Comparison of ENCODE assay signal across 24 cellular contexts in genomic region chr6:113347420-113347819, GRCh38.
DNase-seq lines count a peak whose midpoint lies in the region; ATAC-seq, FAIRE-seq and TF ChIP-seq lines count a peak whose summit lies in the region.
"Had no signal": no experiment of that assay in that cellular context is flagged by ENCODE, and none has a peak within 500 bp of the region (broad histone marks: within the 10 kb centered on the region; RNA-seq: fewer than 3 reads in every experiment).

No MANE protein-coding gene starts in this region.

- no peaks in the 10 kb centered on the region for H3K9me2 ChIP-seq in OCI-LY7 (ENCODE audit: insufficient read depth, low read length)

- no peak overlapping the region for H3K4me3 ChIP-seq in A549
- no peak overlapping the region for H3K4me3 ChIP-seq in OCI-LY7 (ENCODE audit: low read depth, low read length, poor library complexity, severe bottlenecking)
- H3K4me3 ChIP-seq: colonic mucosa, HAP-1, prostate gland had no signal

- H2AFZ ChIP-seq in OCI-LY7 (ENCODE audit: low read length), result no peak overlapping the region

- no peak for TF ChIP-seq POLR2A in A549 (IDR thresholded peaks at IDR 0.05; ENCODE audit: low read length)
- TF ChIP-seq POLR2A in GM18505 (IDR thresholded peaks at IDR 0.05; ENCODE audit: borderline replicate concordance, extremely low read depth, insufficient read depth, insufficient read length), result no peak

- H3K27ac ChIP-seq in A549 (peak overlapping the region in 1 of 2 experiments; percentile 49; a peak in 3 of 6 replicates), OCI-LY7 (ENCODE audit: low read depth, low read length, poor library complexity, severe bottlenecking) (no peak overlapping the region)
- H3K27ac ChIP-seq: colonic mucosa, prostate gland had no signal

- ATAC-seq in A549 (no peak), GM18505 (IDR thresholded peaks at IDR 0.05; ENCODE audit: unreplicated experiment) (no peak)
- ATAC-seq: activated CD4-positive, CD25-positive, alpha-beta regulatory T cell treated with anti-CD3 and anti-CD28 coated beads, Interleukin-2, amount 50 U/mL, for 24 hours; natural killer cell treated with Interleukin-12 subunit alpha and Interleukin-12 subunit beta and Interleukin-15 and Interleukin-18, amount 100 ng/mL, for 72 hours had no signal

- H3K36me3 ChIP-seq in OCI-LY7 (ENCODE audit: insufficient read depth, low read length), result no peaks in the 10 kb centered on the region
- H3K36me3 ChIP-seq: colonic mucosa, HAP-1, prostate gland had no signal

- TF ChIP-seq CTCF in A549 (IDR thresholded peaks at IDR 0.05), result no peak
- TF ChIP-seq CTCF in chondrocyte (IDR thresholded peaks at IDR 0.05), result no peak
- no peak for TF ChIP-seq CTCF in OCI-LY7 (conservative IDR thresholded peaks at IDR 0.05; ENCODE audit: low read length)

- no peak overlapping the region for H3K4me3 Mint-ChIP-seq in chondrocyte (ENCODE audit: unreplicated experiment)
- H3K4me3 Mint-ChIP-seq: natural killer cell treated with Interleukin-12 subunit alpha and Interleukin-12 subunit beta and Interleukin-15 and Interleukin-18, amount 100 ng/mL, for 72 hours; type B pancreatic cell had no signal

- H4K20me1 ChIP-seq in OCI-LY7 (ENCODE audit: insufficient read depth, low read length), result no peaks in the 10 kb centered on the region

- 17% methylated on average over 3 of the region's 3 CpGs for WGBS in A549 (ENCODE audit: missing lambda C conversion rate)

- no peak for TF ChIP-seq EP300 in A549 (IDR thresholded peaks at IDR 0.05)

- intact Hi-C loops in OCI-LY7 (cut with micrococcal nuclease; ENCODE audit: unreplicated experiment), result no loop called here

- POLR2A ChIA-PET in A549 (lab: Yijun Ruan, JAX) (no interaction called here), OCI-LY7 (lab: Charles Lee) (no interaction called here)

- H3K4me1 ChIP-seq in A549, result peaks cover 22% of the 10 kb centered on the region
- H3K4me1 ChIP-seq in OCI-LY7 (ENCODE audit: insufficient read depth, low read length, poor library complexity, severe bottlenecking), result no peaks in the 10 kb centered on the region
- H3K4me1 ChIP-seq: colonic mucosa, HAP-1, prostate gland had no signal

- H3K4me2 ChIP-seq in A549 (0 out of 3 replicates have a peak overlapping the region, but pooled peaks have one; percentile 6), OCI-LY7 (ENCODE audit: low read length) (no peak overlapping the region)

- H3K27ac Mint-ChIP-seq in chondrocyte (ENCODE audit: unreplicated experiment), result peak overlapping the region; percentile 38
- H3K27ac Mint-ChIP-seq: activated T-helper 2 cell treated with anti-CD3 and anti-CD28 coated beads, Interferon-gamma antibody, Interleukin-2, Interleukin-4, amounts not matched to agents 10 μg/mL and 5 μg/mL and 100 μg/mL, durations not matched to agents 14 hours and 24 hours and 36 hours; natural killer cell treated with Interleukin-12 subunit alpha and Interleukin-12 subunit beta and Interleukin-15 and Interleukin-18, amount 100 ng/mL, for 72 hours; type B pancreatic cell had no signal

- H3K27me3 Mint-ChIP-seq in chondrocyte (ENCODE audit: low read depth), result no peaks in the 10 kb centered on the region
- H3K27me3 Mint-ChIP-seq: natural killer cell treated with Interleukin-12 subunit alpha and Interleukin-12 subunit beta and Interleukin-15 and Interleukin-18, amount 100 ng/mL, for 72 hours; type B pancreatic cell had no signal

- no peak for TF ChIP-seq RAD21 in A549 (conservative IDR thresholded peaks at IDR 0.05 in 1 of 2, IDR thresholded peaks at IDR 0.05 in 1 of 2)

- no peak for FAIRE-seq in A549 (lab: Jason Lieb, UNC)
- FAIRE-seq: A204.1, islet of Langerhans had no signal

- CTCF ChIA-PET in A549 (lab: Yijun Ruan, JAX) (no interaction called here), OCI-LY7 (lab: Charles Lee; ENCODE audit: unreplicated experiment) (no interaction called here)

- no peaks in the 10 kb centered on the region for H3K36me3 Mint-ChIP-seq in chondrocyte (ENCODE audit: low read depth)
- H3K36me3 Mint-ChIP-seq: natural killer cell treated with Interleukin-12 subunit alpha and Interleukin-12 subunit beta and Interleukin-15 and Interleukin-18, amount 100 ng/mL, for 72 hours; type B pancreatic cell had no signal

- no TSS peak for BruUV-seq in OCI-LY7 (replicated peaks; lab: Mats Ljungman, UMichigan)

- H3K9me3 Mint-ChIP-seq in chondrocyte (ENCODE audit: low read depth), result no peaks in the 10 kb centered on the region
- H3K9me3 Mint-ChIP-seq: activated T-helper 2 cell treated with anti-CD3 and anti-CD28 coated beads, Interferon-gamma antibody, Interleukin-2, Interleukin-4, amounts not matched to agents 10 μg/mL and 5 μg/mL and 100 μg/mL, durations not matched to agents 14 hours and 24 hours and 36 hours had no signal

- no peaks in the 10 kb centered on the region for H3K9me3 ChIP-seq in A549
- H3K9me3 ChIP-seq in OCI-LY7 (ENCODE audit: low read length), result no peaks in the 10 kb centered on the region
- H3K9me3 ChIP-seq: colonic mucosa, HAP-1, prostate gland had no signal

- H3K4me1 Mint-ChIP-seq in chondrocyte (ENCODE audit: low read depth), result peaks cover 47% of the 10 kb centered on the region

- H3K79me2 ChIP-seq in OCI-LY7 (ENCODE audit: insufficient read depth, low read depth, low read length), result no peaks in the 10 kb centered on the region

- DNase-seq in A549 (ENCODE audit: low read depth in 1 of 2, low spot score in 1 of 2) (no peak), LHCN-M2 (ENCODE audit: low read depth) (peak; percentile 47), chondrocyte (ENCODE audit: low spot score) (no peak), kidney tubule cell (ENCODE audit: low spot score) (peak; percentile 58), OCI-LY7 (ENCODE audit: low spot score) (no peak), hippocampal formation (lab: John Stamatoyannopoulos, UW) (no peak), anterior cingulate cortex (lab: John Stamatoyannopoulos, UW) (no peak)
- DNase-seq: amniotic stem cell; colonic mucosa; DMS79 treated with DMSO at 0.1 percent for 48 hours; Kasumi-1; NCI-H1694; NCI-H446 treated with DMSO at 0.1 percent for 48 hours; Right ventricle myocardium superior; stimulated activated naive CD4-positive, alpha-beta T cell had no signal

TF ChIP-seq in A549, 52 proteins besides CTCF, POLR2A, EP300 and RAD21:
- TF ChIP-seq ZFP36 (IDR thresholded peaks at IDR 0.05; ENCODE audit: borderline replicate concordance, partially characterized antibody) (no peak), RCOR1 (IDR thresholded peaks at IDR 0.05; ENCODE audit: low read depth, low read length) (no peak), FOSB (CRISPR knock-in tag; IDR thresholded peaks at IDR 0.05) (no peak), BHLHE40 (IDR thresholded peaks at IDR 0.05; ENCODE audit: low read depth, low read length) (no peak), USF2 (IDR thresholded peaks at IDR 0.05) (no peak), FOXS1 (CRISPR knock-in tag; IDR thresholded peaks at IDR 0.05) (no peak), MYC (IDR thresholded peaks at IDR 0.05; ENCODE audit: borderline replicate concordance, low read length) (no peak), MAFK (IDR thresholded peaks at IDR 0.05; ENCODE audit: partially characterized antibody) (no peak), CEBPB (IDR thresholded peaks at IDR 0.05) (no peak), NFE2L2 (conservative IDR thresholded peaks at IDR 0.05; ENCODE audit: low read length) (no peak)
TF ChIP-seq in A549: peak in this region for 0.

Comparison
In these comparisons a context has a peak if more than half of its experiments do, and no peak if none do; other contexts are left out.
1. DNase-seq: peak in LHCN-M2 (single experiment) and kidney tubule cell (single experiment); none in A549 (0 of 2), chondrocyte (single experiment), OCI-LY7 (single experiment), hippocampal formation (0 of 2) and anterior cingulate cortex (0 of 58).